31 cellular contexts compared by ENCODE assay signal in genomic region chr7:139852482-139852845, GRCh38. TPM values are rescaled to one million over a fixed set of nuclear protein-coding genes. Genes with fewer than 3 reads are reported as not detected.
"Had no signal": no experiment of that assay in that cellular context is flagged by ENCODE, and none has a peak within 500 bp of the region (broad histone marks: within the 10 kb centered on the region; RNA-seq: fewer than 3 reads in every experiment).

No MANE protein-coding gene starts in this region.

- DNase-seq: activated CD4-positive, alpha-beta memory T cell treated with anti-CD3 and anti-CD28 coated beads for 36 hours; activated CD4-positive, alpha-beta T cell treated with anti-CD3 and anti-CD28 coated beads, Interleukin-2, amount 10 ng/mL, durations not matched to agents 24 days and 14 days; activated CD4-positive, CD25-positive, alpha-beta regulatory T cell treated with anti-CD3 and anti-CD28 coated beads, Interleukin-2, amount 50 U/mL, for 72 hours; activated CD8-positive, alpha-beta memory T cell treated with anti-CD3 and anti-CD28 coated beads, Interleukin-2, amount 50 U/mL, for 4 hours; activated gamma-delta T cell; activated naive CD4-positive, alpha-beta T cell treated with anti-CD3 and anti-CD28 coated beads, Interleukin-2, amount 10 ng/mL, durations not matched to agents 7 days and 5 days; activated naive CD8-positive, alpha-beta T cell treated with anti-CD3 and anti-CD28 coated beads, Interleukin-2, amount 10 ng/mL, durations not matched to agents 7 days and 5 days; activated T-cell treated with anti-CD3 and anti-CD28 coated beads, Interleukin-2, amount 50 U/mL, for 24 hours; amniotic stem cell; central memory CD4-positive, alpha-beta T cell; dermis blood vessel endothelial cell; effector CD4-positive, alpha-beta T cell; head of caudate nucleus; hypothalamus; kidney glomerular epithelial cell; left lung; lower lobe of right lung; mesenchymal stem cell; ovary; stimulated activated CD4-positive, alpha-beta T cell treated with anti-CD3 and anti-CD28 coated beads, Interleukin-15, amount 100 ng/mL, for 24 hours; stimulated activated CD4-positive, alpha-beta T cell treated with anti-CD3 and anti-CD28 coated beads, Interleukin-2, amount 100 ng/mL, for 24 hours; stimulated activated naive B cell treated with anti-CD40 and anti-IgM and Interleukin-4, amounts not matched to agents 10 μg/mL and 1 μg/mL and 100 μg/mL, for 72 hours; SW 1271; T1000; tibial artery had no signal

- FAIRE-seq: astrocyte, endometrium had no signal

- H3K27me3 ChIP-seq: gastroesophageal sphincter, left lung, ovary, suprapubic skin, tibial artery had no signal

- ATAC-seq: gastroesophageal sphincter; left lung; lower lobe of right lung; stimulated activated naive B cell treated with anti-CD40 and anti-IgM and Interleukin-4, amounts not matched to agents 10 μg/mL and 1 μg/mL and 100 μg/mL, for 72 hours had no signal

- H3K27ac ChIP-seq: epithelial cell of prostate, ovary, suprapubic skin had no signal

- H3K4me3 ChIP-seq: gastroesophageal sphincter, left lung, lower lobe of right lung, ovary, suprapubic skin, tibial artery had no signal

- H3K36me3 ChIP-seq: gastroesophageal sphincter, left lung, lower lobe of right lung, ovary, suprapubic skin, tibial artery had no signal

- H3K9me3 ChIP-seq: gastroesophageal sphincter, left lung, lower lobe of right lung, ovary, suprapubic skin, tibial artery had no signal

RNA-seq across cellular contexts. Expression of gene TBXAS1, which starts 23.4 kb away (rescaled TPM):
- total RNA-seq: fibroblast of villous mesenchyme had no signal
